Comparison of ENCODE assay signal across 11 cellular contexts in the genomic region with DNA sequence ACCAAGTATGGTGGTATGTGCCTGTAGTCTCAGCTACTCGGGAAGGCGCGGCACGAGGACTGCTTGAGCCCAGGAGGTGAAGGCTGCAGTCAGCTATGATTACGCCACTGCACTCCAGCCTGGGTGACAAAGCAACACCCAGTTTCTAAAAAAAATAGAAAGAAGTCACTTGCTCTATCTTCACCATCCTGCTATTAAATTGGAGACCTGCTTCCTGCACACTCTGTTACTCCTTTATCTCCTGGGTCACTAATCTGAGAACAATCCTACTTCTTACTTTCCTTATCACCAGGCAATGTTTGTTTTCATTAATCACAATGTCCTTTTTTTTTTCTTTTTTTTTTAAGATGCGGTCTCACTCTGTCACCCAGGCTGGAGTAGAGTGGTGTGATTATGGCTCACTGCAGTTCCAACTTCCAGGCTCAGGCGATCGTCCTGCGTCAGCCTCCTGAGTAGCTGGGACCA. TPM values are rescaled to one million over a fixed set of nuclear protein-coding genes. Genes with fewer than 3 reads are reported as not detected.
DNase-seq lines count a peak whose midpoint lies in the region; ATAC-seq and TF ChIP-seq lines count a peak whose summit lies in the region.
"Had no signal": no experiment of that assay in that cellular context is flagged by ENCODE, and none has a peak within 500 bp of the region (broad histone marks: within the 10 kb centered on the region; RNA-seq: fewer than 3 reads in every experiment).

No MANE protein-coding gene starts in this region.

- peak overlapping the region; percentile 34 for H3K27ac Mint-ChIP-seq in activated naive CD8-positive, alpha-beta T cell
- H3K27ac Mint-ChIP-seq in activated naive CD8-positive, alpha-beta T cell treated with anti-CD3 and anti-CD28 coated beads for 36 hours, result no peak overlapping the region
- peak overlapping the region; percentile 55 for H3K27ac Mint-ChIP-seq in activated T-helper 2 cell treated with anti-CD3 and anti-CD28 coated beads, Interferon-gamma antibody, Interleukin-2, Interleukin-4, amounts not matched to agents 10 μg/mL and 5 μg/mL and 100 μg/mL, durations not matched to agents 14 hours and 24 hours and 36 hours

- H3K4me3 Mint-ChIP-seq in activated naive CD8-positive, alpha-beta T cell, result no peak overlapping the region
- H3K4me3 Mint-ChIP-seq in activated naive CD8-positive, alpha-beta T cell treated with anti-CD3 and anti-CD28 coated beads for 36 hours, result no peak overlapping the region
- H3K4me3 Mint-ChIP-seq in activated T-helper 2 cell treated with anti-CD3 and anti-CD28 coated beads, Interferon-gamma antibody, Interleukin-2, Interleukin-4, amounts not matched to agents 10 μg/mL and 5 μg/mL and 100 μg/mL, durations not matched to agents 14 hours and 24 hours and 36 hours (ENCODE audit: low read depth), result no peak overlapping the region

- H3K27ac ChIP-seq in left lung (no peak overlapping the region), thoracic aorta (peak overlapping the region in 1 of 2 donors; percentile 34), spleen (no peak overlapping the region)
- H3K27ac ChIP-seq: adrenal gland, KMS-11 had no signal

- H3K27me3 ChIP-seq in left lung (no peaks in the 10 kb centered on the region), thoracic aorta (replicated peaks; ENCODE audit: insufficient read depth) (no peaks in the 10 kb centered on the region), spleen (replicated peaks in 1 of 7) (no peaks in the 10 kb centered on the region)
- H3K27me3 ChIP-seq: adrenal gland had no signal

- H3K36me3 Mint-ChIP-seq in activated naive CD8-positive, alpha-beta T cell, result no peaks in the 10 kb centered on the region
- peaks cover 17% of the 10 kb centered on the region for H3K36me3 Mint-ChIP-seq in activated naive CD8-positive, alpha-beta T cell treated with anti-CD3 and anti-CD28 coated beads for 36 hours
- H3K36me3 Mint-ChIP-seq in activated T-helper 2 cell treated with anti-CD3 and anti-CD28 coated beads, Interferon-gamma antibody, Interleukin-2, Interleukin-4, amounts not matched to agents 10 μg/mL and 5 μg/mL and 100 μg/mL, durations not matched to agents 14 hours and 24 hours and 36 hours (ENCODE audit: low read depth), result peaks cover 51% of the 10 kb centered on the region

- no peaks in the 10 kb centered on the region for H3K27me3 Mint-ChIP-seq in activated naive CD8-positive, alpha-beta T cell
- no peaks in the 10 kb centered on the region for H3K27me3 Mint-ChIP-seq in activated naive CD8-positive, alpha-beta T cell treated with anti-CD3 and anti-CD28 coated beads for 36 hours
- H3K27me3 Mint-ChIP-seq in activated T-helper 2 cell treated with anti-CD3 and anti-CD28 coated beads, Interferon-gamma antibody, Interleukin-2, Interleukin-4, amounts not matched to agents 10 μg/mL and 5 μg/mL and 100 μg/mL, durations not matched to agents 14 hours and 24 hours and 36 hours (ENCODE audit: low read depth), result no peaks in the 10 kb centered on the region

- H3K4me3 ChIP-seq in left lung (no peak overlapping the region), thoracic aorta (peak overlapping the region; percentile 36), spleen (no peak overlapping the region)
- H3K4me3 ChIP-seq: adrenal gland, lung had no signal

- H3K4me1 Mint-ChIP-seq in activated naive CD8-positive, alpha-beta T cell (ENCODE audit: low read depth), result peaks cover 42% of the 10 kb centered on the region
- H3K4me1 Mint-ChIP-seq in activated naive CD8-positive, alpha-beta T cell treated with anti-CD3 and anti-CD28 coated beads for 36 hours, result peaks cover 25% of the 10 kb centered on the region
- H3K4me1 Mint-ChIP-seq in activated T-helper 2 cell treated with anti-CD3 and anti-CD28 coated beads, Interferon-gamma antibody, Interleukin-2, Interleukin-4, amounts not matched to agents 10 μg/mL and 5 μg/mL and 100 μg/mL, durations not matched to agents 14 hours and 24 hours and 36 hours (ENCODE audit: low read depth), result peaks cover 52% of the 10 kb centered on the region

- peaks cover 0 to 4% of the 10 kb centered on the region in 2 donors for H3K4me1 ChIP-seq in left lung
- H3K4me1 ChIP-seq in thoracic aorta (ENCODE audit: control insufficient read depth in 1 of 2, low read depth in 2 of 2), result peaks cover 4 to 13% of the 10 kb centered on the region in 2 donors
- H3K4me1 ChIP-seq in spleen, result peaks cover 0 to 31% (median 12%) of the 10 kb centered on the region in 6 donors
- H3K4me1 ChIP-seq: adrenal gland had no signal

- TF ChIP-seq POLR2A in spleen (IDR thresholded peaks at IDR 0.05), result no peak

- H3K9me3 ChIP-seq in left lung, result no peaks in the 10 kb centered on the region
- H3K9me3 ChIP-seq in thoracic aorta, result no peaks in the 10 kb centered on the region
- no peaks in the 10 kb centered on the region for H3K9me3 ChIP-seq in spleen
- H3K9me3 ChIP-seq: adrenal gland had no signal

- H3K36me3 ChIP-seq in left lung, result no peaks in the 10 kb centered on the region
- no peaks in the 10 kb centered on the region for H3K36me3 ChIP-seq in thoracic aorta
- H3K36me3 ChIP-seq in spleen, result no peaks in the 10 kb centered on the region
- H3K36me3 ChIP-seq: adrenal gland had no signal

- 63 to 94% (median 90%) methylated on average over 9 of the region's 9 CpGs for WGBS in spleen, 5 donors

- no peaks in the 10 kb centered on the region for H3K9me3 Mint-ChIP-seq in activated naive CD8-positive, alpha-beta T cell (ENCODE audit: low read depth)
- no peaks in the 10 kb centered on the region for H3K9me3 Mint-ChIP-seq in activated naive CD8-positive, alpha-beta T cell treated with anti-CD3 and anti-CD28 coated beads for 36 hours
- H3K9me3 Mint-ChIP-seq in activated T-helper 2 cell treated with anti-CD3 and anti-CD28 coated beads, Interferon-gamma antibody, Interleukin-2, Interleukin-4, amounts not matched to agents 10 μg/mL and 5 μg/mL and 100 μg/mL, durations not matched to agents 14 hours and 24 hours and 36 hours, result no peaks in the 10 kb centered on the region

- intact Hi-C loops in activated T-helper 2 cell treated with anti-CD3 and anti-CD28 coated beads, Interferon-gamma antibody, Interleukin-2, Interleukin-4, amounts not matched to agents 10 μg/mL and 5 μg/mL and 100 μg/mL, durations not matched to agents 14 hours and 24 hours and 36 hours (cut with micrococcal nuclease), result no loop called here
- intact Hi-C loops in left lung (cut with DNase I), result no loop called here
- intact Hi-C loops in spleen (cut with DNase I; ENCODE audit: low total_unique reads), result no loop called here

- ATAC-seq in left lung, result peak; percentile 55
- ATAC-seq in thoracic aorta (ENCODE audit: insufficient number of reproducible peaks, low FRiP score, low read depth), result no peak

- TF ChIP-seq CTCF in left lung (IDR thresholded peaks at IDR 0.05) (no peak), thoracic aorta (IDR thresholded peaks at IDR 0.05) (no peak), spleen (IDR thresholded peaks at IDR 0.05 in 8 of 11, conservative IDR thresholded peaks at IDR 0.05 in 3 of 11) (no peak), GM20000 (IDR thresholded peaks at IDR 0.05; ENCODE audit: extremely low read depth, missing control alignments) (no peak)

- no peak for DNase-seq in activated naive CD8-positive, alpha-beta T cell treated with anti-CD3 and anti-CD28 coated beads for 36 hours
- DNase-seq in activated T-helper 2 cell treated with anti-CD3 and anti-CD28 coated beads, Interferon-gamma antibody, Interleukin-2, Interleukin-4, amounts not matched to agents 10 μg/mL and 5 μg/mL and 100 μg/mL, durations not matched to agents 14 hours and 24 hours and 36 hours (ENCODE audit: low spot score), result no peak
- DNase-seq in left lung (no peak), thoracic aorta (ENCODE audit: low spot score) (no peak), spleen (no peak), GM20000 (ENCODE audit: low spot score) (no peak)
- DNase-seq in stimulated activated naive CD4-positive, alpha-beta T cell (lab: John Stamatoyannopoulos, UW), result no peak
- DNase-seq: adrenal gland had no signal

RNA-seq across cellular contexts. Expression of a gene that starts 16.2 kb away (rescaled TPM):
- total RNA-seq in activated naive CD8-positive, alpha-beta T cell treated with anti-CD3 and anti-CD28 coated beads for 36 hours, result 10 to 100 TPM; 26.0 to 31.5 TPM
- 116 and 117 TPM in 2 replicates for total RNA-seq in activated T-helper 2 cell treated with anti-CD3 and anti-CD28 coated beads, Interferon-gamma antibody, Interleukin-2, Interleukin-4, amounts not matched to agents 10 μg/mL and 5 μg/mL and 100 μg/mL, durations not matched to agents 14 hours and 24 hours and 36 hours
- 10 to 100 TPM; 13.8 to 23.6 TPM for total RNA-seq in left lung
- 10 to 100 TPM in 1 of 2 donors, 1 to 10 TPM in 1; 8.1 to 54.3 TPM for total RNA-seq in thoracic aorta
- 10 to 100 TPM; 27.7 to 55.0 (median 43.8) TPM for total RNA-seq in spleen
- 10 to 100 TPM in 1 of 3 donors, 1 to 10 TPM in 2; 5.4 to 12.2 (median 8.7) TPM for polyA plus RNA-seq in spleen
